15 cellular contexts compared by ENCODE assay signal in genomic region chr20:57977588-57977987, GRCh38.
A peak's percentile ranks its signal among the peaks of the same experiment; 100 is the strongest.
DNase-seq lines count a peak whose midpoint lies in the region; ATAC-seq and TF ChIP-seq lines count a peak whose summit lies in the region.
"Had no signal": no experiment of that assay in that cellular context is flagged by ENCODE, and none has a peak within 500 bp of the region (broad histone marks: within the 10 kb centered on the region; RNA-seq: fewer than 3 reads in every experiment).

No MANE protein-coding gene starts in this region.

- TF ChIP-seq CTCF in chondrocyte (IDR thresholded peaks at IDR 0.05): no peak
- TF ChIP-seq CTCF in prostate gland (IDR thresholded peaks at IDR 0.05): no peak

- intact Hi-C loops in prostate gland (cut with DNase I): no loop called here

- ATAC-seq in HG02759 (IDR thresholded peaks at IDR 0.05; ENCODE audit: unreplicated experiment): no peak

- no peaks in the 10 kb centered on the region for H3K27me3 ChIP-seq in BLaER1 treated with 17β-estradiol and CSF1 and Interleukin-3, amounts not matched to agents 10 nM and 100 nM
- H3K27me3 ChIP-seq in prostate gland (replicated peaks; ENCODE audit: insufficient read depth): no peaks in the 10 kb centered on the region

- no peak for TF ChIP-seq POLR2A in prostate gland (IDR thresholded peaks at IDR 0.05)

- no peaks in the 10 kb centered on the region for H3K9me3 Mint-ChIP-seq in chondrocyte (ENCODE audit: low read depth)

- 28% methylated on average over 8 of the region's 8 CpGs for WGBS in prostate gland

- H3K9me3 ChIP-seq in BLaER1 treated with 17β-estradiol and CSF1 and Interleukin-3, amounts not matched to agents 10 nM and 100 nM (replicated peaks in 1 of 11): no peaks in the 10 kb centered on the region
- no peaks in the 10 kb centered on the region for H3K9me3 ChIP-seq in prostate gland
- H3K9me3 ChIP-seq: HAP-1 had no signal

- no peak overlapping the region for H3K4me3 ChIP-seq in BLaER1 treated with 17β-estradiol and CSF1 and Interleukin-3, amounts not matched to agents 10 nM and 100 nM
- no peak overlapping the region for H3K4me3 ChIP-seq in prostate gland
- H3K4me3 ChIP-seq: HAP-1 had no signal

- DNase-seq in NCI-H1105 (lab: John Stamatoyannopoulos, UW) (peak; percentile 32), chondrocyte (ENCODE audit: low spot score) (no peak), prostate gland (ENCODE audit: low spot score) (peak; percentile 79), caudate nucleus (lab: John Stamatoyannopoulos, UW) (no peak), DMS79 (lab: John Stamatoyannopoulos, UW) (no peak)
- DNase-seq: DMS53, IMR-90, NCI-H1436, NCI-H446 treated with DMSO at 0.1 percent for 48 hours, NCI-H82, SIG-M5 had no signal

- no peak overlapping the region for H3K27ac ChIP-seq in BLaER1 treated with 17β-estradiol and CSF1 and Interleukin-3, amounts not matched to agents 10 nM and 100 nM
- no peak overlapping the region for H3K27ac ChIP-seq in prostate gland
- no peak overlapping the region for H3K27ac ChIP-seq in caudate nucleus (ENCODE audit: low read depth, low read length)
- H3K27ac ChIP-seq: C4-2B had no signal

- H3K4me3 Mint-ChIP-seq in chondrocyte (ENCODE audit: unreplicated experiment): no peak overlapping the region

- H4K20me1 ChIP-seq in BLaER1 treated with 17β-estradiol and CSF1 and Interleukin-3, amounts not matched to agents 10 nM and 100 nM: no peaks in the 10 kb centered on the region; a peak in 1 of 22 replicates

- H3K4me1 ChIP-seq in BLaER1 treated with 17β-estradiol and CSF1 and Interleukin-3, amounts not matched to agents 10 nM and 100 nM: peaks cover 0 to 20% (median 15%) of the 10 kb centered on the region in 10 experiments; a peak in 16 of 20 replicates
- no peaks in the 10 kb centered on the region for H3K4me1 ChIP-seq in prostate gland (replicated peaks)
- H3K4me1 ChIP-seq: HAP-1 had no signal

- H3K4me1 Mint-ChIP-seq in chondrocyte (ENCODE audit: low read depth): peaks cover 22% of the 10 kb centered on the region

- peak overlapping the region in 8 of 11 experiments; percentile 2 to 83 (median 67); a peak in 11 of 22 replicates for H3K4me2 ChIP-seq in BLaER1 treated with 17β-estradiol and CSF1 and Interleukin-3, amounts not matched to agents 10 nM and 100 nM

- H3K27ac Mint-ChIP-seq in chondrocyte (ENCODE audit: unreplicated experiment): peak overlapping the region; percentile 66

- peaks cover 11% of the 10 kb centered on the region for H3K27me3 Mint-ChIP-seq in chondrocyte (ENCODE audit: low read depth)

- no peaks in the 10 kb centered on the region for H3K36me3 Mint-ChIP-seq in chondrocyte (ENCODE audit: low read depth)

- H3K9ac ChIP-seq in BLaER1 treated with 17β-estradiol and CSF1 and Interleukin-3, amounts not matched to agents 10 nM and 100 nM: no peak overlapping the region

- no peaks in the 10 kb centered on the region for H3K36me3 ChIP-seq in BLaER1 treated with 17β-estradiol and CSF1 and Interleukin-3, amounts not matched to agents 10 nM and 100 nM
- no peaks in the 10 kb centered on the region for H3K36me3 ChIP-seq in prostate gland
- H3K36me3 ChIP-seq: HAP-1 had no signal

Comparison
In these comparisons a context has a peak if more than half of its experiments do, and no peak if none do; other contexts are left out.
1. DNase-seq: peak in NCI-H1105 (single experiment) and prostate gland (single experiment); none in chondrocyte (single experiment), caudate nucleus (0 of 61) and DMS79 (single experiment).